In genomic region chr5:98415663-98416062, GRCh38 we compare ENCODE assay signal across 30 cellular contexts.
A peak's percentile ranks its signal among the peaks of the same experiment; 100 is the strongest.
DNase-seq lines count a peak whose midpoint lies in the region; ATAC-seq, FAIRE-seq and TF ChIP-seq lines count a peak whose summit lies in the region.
"Had no signal": no experiment of that assay in that cellular context is flagged by ENCODE, and none has a peak within 500 bp of the region (broad histone marks: within the 10 kb centered on the region; RNA-seq: fewer than 3 reads in every experiment).

No MANE protein-coding gene starts in this region.

- no peaks in the 10 kb centered on the region for H4K20me1 ChIP-seq in keratinocyte (ENCODE audit: control insufficient read depth, extremely low read depth, insufficient read depth, low read length)

- no TSS peak for BruUV-seq in MCF 10A (replicated peaks; lab: Mats Ljungman, UMichigan)

- no peak for TF ChIP-seq EP300 in sigmoid colon (IDR thresholded peaks at IDR 0.05)

- dilution Hi-C loops in keratinocyte (cut with MboI; ENCODE audit: extremely low pct_ligation_motif_present, low sequenced_read_pairs): no loop called here

- no peak for TF ChIP-seq CTCF in MCF 10A (IDR thresholded peaks at IDR 0.05; ENCODE audit: unreplicated experiment)
- no peak for TF ChIP-seq CTCF in breast epithelium (IDR thresholded peaks at IDR 0.05)
- TF ChIP-seq CTCF in keratinocyte (optimal IDR thresholded peaks at IDR 0.05 in 1 of 3, IDR thresholded peaks at IDR 0.05 in 1 of 3, conservative IDR thresholded peaks at IDR 0.05 in 1 of 3; ENCODE audit: extremely low read depth in 1 of 3, insufficient read depth in 2 of 3, low read length in 3 of 3): no peak
- no peak for TF ChIP-seq CTCF in prostate gland (IDR thresholded peaks at IDR 0.05)
- TF ChIP-seq CTCF in CD14-positive monocyte (IDR thresholded peaks at IDR 0.05): no peak
- TF ChIP-seq CTCF in sigmoid colon (IDR thresholded peaks at IDR 0.05): no peak

- peak; percentile 72 for FAIRE-seq in keratinocyte (lab: Jason Lieb, UNC)
- FAIRE-seq: A204.1 had no signal

- H3K79me2 ChIP-seq in keratinocyte (ENCODE audit: control insufficient read depth, insufficient read depth, low read length): no peaks in the 10 kb centered on the region

- H3K27ac ChIP-seq in breast epithelium (no peak overlapping the region), keratinocyte (ENCODE audit: control insufficient read depth, insufficient read depth, low read length) (peak overlapping the region; percentile 87), prostate gland (no peak overlapping the region), sigmoid colon (no peak overlapping the region)
- H3K27ac ChIP-seq: adrenal gland, coronary artery, esophagus muscularis mucosa, gastroesophageal sphincter, left ventricle myocardium inferior, thoracic aorta, vagina had no signal

- H3K4me1 Mint-ChIP-seq in MCF 10A (ENCODE audit: insufficient read depth, unreplicated experiment) (peaks cover 14% of the 10 kb centered on the region), CD14-positive monocyte (no peaks in the 10 kb centered on the region)
- H3K4me1 Mint-ChIP-seq in activated T-helper 17 cell treated with anti-CD3 and anti-CD28 coated beads, Interleukin-2, amount 50 U/mL, for 72 hours: no peaks in the 10 kb centered on the region
- H3K4me1 Mint-ChIP-seq: activated CD8-positive, alpha-beta memory T cell treated with anti-CD3 and anti-CD28 coated beads, Interleukin-2, amount 10 ng/mL, durations not matched to agents 7 days and 5 days; B cell; CD8-positive, alpha-beta memory T cell; IgD-negative memory B cell; naive thymus-derived CD4-positive, alpha-beta T cell had no signal

- H3K9me3 Mint-ChIP-seq in MCF 10A (ENCODE audit: unreplicated experiment) (no peaks in the 10 kb centered on the region), CD14-positive monocyte (peaks cover 0 to 5% (median 2%) of the 10 kb centered on the region in 7 donors)
- no peaks in the 10 kb centered on the region for H3K9me3 Mint-ChIP-seq in activated T-helper 17 cell treated with anti-CD3 and anti-CD28 coated beads, Interleukin-2, amount 50 U/mL, for 72 hours
- H3K9me3 Mint-ChIP-seq: naive thymus-derived CD4-positive, alpha-beta T cell; stimulated activated naive CD8-positive, alpha-beta T cell treated with anti-CD3 and anti-CD28 coated beads, Interleukin-15, Interleukin-2, amounts not matched to agents 100 ng/mL and 50 ng/mL, for 24 hours had no signal

- H3K27me3 ChIP-seq in breast epithelium: no peaks in the 10 kb centered on the region
- H3K27me3 ChIP-seq in keratinocyte (ENCODE audit: control insufficient read depth, extremely low read depth, insufficient read depth, low read length): no peaks in the 10 kb centered on the region
- H3K27me3 ChIP-seq in prostate gland (replicated peaks; ENCODE audit: insufficient read depth): no peaks in the 10 kb centered on the region
- no peaks in the 10 kb centered on the region for H3K27me3 ChIP-seq in sigmoid colon
- H3K27me3 ChIP-seq: adrenal gland, esophagus muscularis mucosa, gastroesophageal sphincter, vagina had no signal

- no peak for DNase-seq in MCF 10A (ENCODE audit: unreplicated experiment)
- DNase-seq in breast epithelium (ENCODE audit: low spot score in 2 of 2): no peak
- peak; percentile 13 for DNase-seq in keratinocyte (ENCODE audit: low read depth, low spot score)
- no peak for DNase-seq in prostate gland (ENCODE audit: low spot score)
- DNase-seq in CD14-positive monocyte (ENCODE audit: low spot score): no peak
- DNase-seq in NCI-H1694 treated with DMSO at 0.1 percent for 48 hours (lab: John Stamatoyannopoulos, UW): no peak
- DNase-seq in sigmoid colon: no peak
- DNase-seq: activated CD8-positive, alpha-beta memory T cell treated with anti-CD3 and anti-CD28 coated beads, Interleukin-2, amount 10 ng/mL, durations not matched to agents 7 days and 5 days; activated naive CD4-positive, alpha-beta T cell; activated T-cell treated with anti-CD3 and anti-CD28 coated beads, Interleukin-2, amount 50 U/mL, for 48 hours; adrenal gland; CD8-positive, alpha-beta memory T cell; DMS 273 treated with DMSO at 0.1 percent for 48 hours; left ventricle myocardium inferior; naive thymus-derived CD4-positive, alpha-beta T cell; NCI-H1105 treated with DMSO at 0.1 percent for 48 hours; NCI-H2029 had no signal

- 90% methylated on average over 1 of the region's 1 CpG for WGBS in prostate gland
- WGBS in sigmoid colon, 2 donors: 97 to 98% methylated on average over 1 of the region's 1 CpG

- no peaks in the 10 kb centered on the region for H3K27me3 Mint-ChIP-seq in MCF 10A (ENCODE audit: insufficient read depth, unreplicated experiment)
- H3K27me3 Mint-ChIP-seq in activated T-helper 17 cell treated with anti-CD3 and anti-CD28 coated beads, Interleukin-2, amount 50 U/mL, for 72 hours: no peaks in the 10 kb centered on the region
- H3K27me3 Mint-ChIP-seq in CD14-positive monocyte (ENCODE audit: low read depth in 3 of 3): peaks cover 0 to 2% (median 1%) of the 10 kb centered on the region in 3 donors
- H3K27me3 Mint-ChIP-seq: activated CD8-positive, alpha-beta memory T cell treated with anti-CD3 and anti-CD28 coated beads, Interleukin-2, amount 10 ng/mL, durations not matched to agents 7 days and 5 days; B cell; CD8-positive, alpha-beta memory T cell; IgD-negative memory B cell had no signal

- H3K9me3 ChIP-seq in breast epithelium: peaks cover 0 to 8% of the 10 kb centered on the region in 2 donors
- no peaks in the 10 kb centered on the region for H3K9me3 ChIP-seq in keratinocyte (ENCODE audit: control insufficient read depth, low read depth, low read length)
- no peaks in the 10 kb centered on the region for H3K9me3 ChIP-seq in prostate gland
- peaks cover 0 to 2% (median 0%) of the 10 kb centered on the region in 4 donors for H3K9me3 ChIP-seq in sigmoid colon
- H3K9me3 ChIP-seq: adrenal gland, esophagus muscularis mucosa, gastroesophageal sphincter, left ventricle myocardium inferior, thoracic aorta, vagina had no signal

- intact Hi-C loops in MCF 10A (cut with micrococcal nuclease): no loop called here
- intact Hi-C loops in breast epithelium (cut with DNase I; ENCODE audit: low total_unique reads): no loop called here
- intact Hi-C loops in prostate gland (cut with DNase I): no loop called here
- intact Hi-C loops in CD14-positive monocyte (cut with micrococcal nuclease): no loop called here
- intact Hi-C loops in sigmoid colon (cut with DNase I): no loop called here

- peak overlapping the region; percentile 3 for H3K27ac Mint-ChIP-seq in MCF 10A (ENCODE audit: low read depth, unreplicated experiment)
- peak overlapping the region; percentile 29 for H3K27ac Mint-ChIP-seq in activated T-helper 17 cell treated with anti-CD3 and anti-CD28 coated beads, Interleukin-2, amount 50 U/mL, for 72 hours
- H3K27ac Mint-ChIP-seq in CD14-positive monocyte: no peak overlapping the region
- H3K27ac Mint-ChIP-seq: activated CD8-positive, alpha-beta memory T cell treated with anti-CD3 and anti-CD28 coated beads, Interleukin-2, amount 10 ng/mL, durations not matched to agents 7 days and 5 days; B cell; CD8-positive, alpha-beta memory T cell; IgD-negative memory B cell; naive thymus-derived CD4-positive, alpha-beta T cell; stimulated activated naive CD8-positive, alpha-beta T cell treated with anti-CD3 and anti-CD28 coated beads, Interleukin-15, Interleukin-2, amounts not matched to agents 100 ng/mL and 50 ng/mL, for 24 hours; WTC11 had no signal

- H3K36me3 ChIP-seq in breast epithelium (no peaks in the 10 kb centered on the region), keratinocyte (ENCODE audit: control insufficient read depth in 2 of 2, extremely low read depth in 1 of 2, insufficient read depth in 2 of 2, low read length in 2 of 2) (no peaks in the 10 kb centered on the region), prostate gland (no peaks in the 10 kb centered on the region), sigmoid colon (no peaks in the 10 kb centered on the region)
- H3K36me3 ChIP-seq: adrenal gland, esophagus muscularis mucosa, gastroesophageal sphincter, left ventricle myocardium inferior, thoracic aorta, vagina had no signal

- no peak overlapping the region for H3K4me3 ChIP-seq in breast epithelium
- H3K4me3 ChIP-seq in keratinocyte (ENCODE audit: control insufficient read depth in 2 of 3, extremely low read depth in 1 of 3, insufficient read depth in 2 of 3, low read depth in 1 of 3, low read length in 3 of 3): peak overlapping the region in 1 of 3 experiments; percentile 2
- no peak overlapping the region for H3K4me3 ChIP-seq in prostate gland
- H3K4me3 ChIP-seq in sigmoid colon: no peak overlapping the region
- H3K4me3 ChIP-seq: adrenal gland, coronary artery, esophagus muscularis mucosa, gastroesophageal sphincter, left ventricle myocardium inferior, skin epidermis, thoracic aorta, vagina had no signal

- ATAC-seq in activated T-helper 17 cell treated with anti-CD3 and anti-CD28 coated beads, Interleukin-2, amount 50 U/mL, for 72 hours (replicated peaks): peak; percentile 36
- ATAC-seq: activated CD8-positive, alpha-beta memory T cell treated with anti-CD3 and anti-CD28 coated beads, Interleukin-2, amount 10 ng/mL, durations not matched to agents 7 days and 5 days; gastroesophageal sphincter; naive thymus-derived CD4-positive, alpha-beta T cell; Right ventricle myocardium inferior; WTC11 had no signal

- H3K4me1 ChIP-seq in breast epithelium (no peaks in the 10 kb centered on the region), keratinocyte (ENCODE audit: control insufficient read depth, extremely low read depth, insufficient read depth, low read length) (peaks cover 36% of the 10 kb centered on the region), prostate gland (replicated peaks) (no peaks in the 10 kb centered on the region), sigmoid colon (no peaks in the 10 kb centered on the region)
- H3K4me1 ChIP-seq: adrenal gland, gastroesophageal sphincter, left ventricle myocardium inferior, vagina had no signal

- H3K36me3 Mint-ChIP-seq in MCF 10A (ENCODE audit: insufficient read depth, unreplicated experiment) (no peaks in the 10 kb centered on the region), CD14-positive monocyte (no peaks in the 10 kb centered on the region)
- no peaks in the 10 kb centered on the region for H3K36me3 Mint-ChIP-seq in activated T-helper 17 cell treated with anti-CD3 and anti-CD28 coated beads, Interleukin-2, amount 50 U/mL, for 72 hours (ENCODE audit: low read depth)
- H3K36me3 Mint-ChIP-seq: activated CD8-positive, alpha-beta memory T cell treated with anti-CD3 and anti-CD28 coated beads, Interleukin-2, amount 10 ng/mL, durations not matched to agents 7 days and 5 days; CD8-positive, alpha-beta memory T cell; IgD-negative memory B cell; naive thymus-derived CD4-positive, alpha-beta T cell; WTC11 had no signal

- peak overlapping the region; percentile 30 for H3K9ac ChIP-seq in keratinocyte (ENCODE audit: control insufficient read depth, extremely low read depth, insufficient read depth, low read length)

- CTCF ChIA-PET in MCF 10A (lab: Yijun Ruan, JAX): interaction anchor here (0.6 to 0.7 kb wide), 4 partner anchors 13 to 1150 kb away, joined by 3 to 4 read pairs (median 3); no protein-coding TSS in a partner anchor

- POLR2A ChIA-PET in MCF 10A (lab: Yijun Ruan, JAX): no interaction called here

- no peak overlapping the region for H3K4me3 Mint-ChIP-seq in MCF 10A (ENCODE audit: unreplicated experiment)
- H3K4me3 Mint-ChIP-seq in activated T-helper 17 cell treated with anti-CD3 and anti-CD28 coated beads, Interleukin-2, amount 50 U/mL, for 72 hours: no peak overlapping the region
- no peak overlapping the region for H3K4me3 Mint-ChIP-seq in CD14-positive monocyte
- H3K4me3 Mint-ChIP-seq: activated CD8-positive, alpha-beta memory T cell treated with anti-CD3 and anti-CD28 coated beads, Interleukin-2, amount 10 ng/mL, durations not matched to agents 7 days and 5 days; B cell; CD8-positive, alpha-beta memory T cell; IgD-negative memory B cell; naive thymus-derived CD4-positive, alpha-beta T cell; stimulated activated naive CD8-positive, alpha-beta T cell treated with anti-CD3 and anti-CD28 coated beads, Interleukin-15, Interleukin-2, amounts not matched to agents 100 ng/mL and 50 ng/mL, for 24 hours; WTC11 had no signal

- peak overlapping the region; percentile 18 for H3K4me2 ChIP-seq in keratinocyte (ENCODE audit: control insufficient read depth, extremely low read depth, insufficient read depth, low read depth, low read length)

- TF ChIP-seq POLR2A in breast epithelium (IDR thresholded peaks at IDR 0.05): no peak
- no peak for TF ChIP-seq POLR2A in prostate gland (IDR thresholded peaks at IDR 0.05)
- TF ChIP-seq POLR2A in sigmoid colon (IDR thresholded peaks at IDR 0.05): no peak

- H2AFZ ChIP-seq in keratinocyte (ENCODE audit: control insufficient read depth, low read length): no peak overlapping the region

- H3K9me1 ChIP-seq in keratinocyte (ENCODE audit: control insufficient read depth, extremely low read depth, insufficient read depth, low read length): no peaks in the 10 kb centered on the region

Comparison
In these comparisons a context has a peak if more than half of its experiments do, and no peak if none do; other contexts are left out.
1. H3K27ac Mint-ChIP-seq: peak in MCF 10A (single experiment) and activated T-helper 17 cell treated with anti-CD3 and anti-CD28 coated beads, Interleukin-2, amount 50 U/mL, for 72 hours (single experiment); none in CD14-positive monocyte (0 of 7).